Comparison of ENCODE assay signal across 19 cellular contexts in the genomic region with DNA sequence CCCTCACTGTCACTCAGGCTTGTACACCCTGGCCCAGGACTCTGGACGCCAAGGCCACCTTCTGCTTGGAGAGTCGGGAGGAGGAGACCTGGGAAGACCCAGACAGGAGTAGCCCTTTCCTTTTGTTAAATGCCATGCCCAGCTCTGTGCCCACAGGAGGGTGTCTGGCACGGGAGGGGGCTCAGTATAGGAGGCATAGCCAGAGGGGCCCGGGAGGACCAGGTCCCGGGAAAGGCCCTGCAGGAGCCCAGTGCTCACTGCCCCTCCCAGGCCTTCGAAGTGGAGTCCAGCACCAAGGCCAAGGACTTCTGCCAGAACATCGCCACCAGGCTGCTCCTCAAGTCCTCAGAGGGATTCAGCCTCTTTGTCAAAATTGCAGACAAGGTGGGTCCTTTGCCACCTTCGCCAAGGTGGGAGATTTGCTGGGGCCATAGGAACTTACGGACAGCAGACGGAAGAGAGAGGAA.
"Had no signal": no experiment of that assay in that cellular context is flagged by ENCODE, and none has a peak within 500 bp of the region (broad histone marks: within the 10 kb centered on the region; RNA-seq: fewer than 3 reads in every experiment).

No MANE protein-coding gene starts in this region.

- H3K9me3 Mint-ChIP-seq: effector memory CD8-positive, alpha-beta T cell; mesothelial cell of epicardium; nephron progenitor cell had no signal

- H3K27ac Mint-ChIP-seq: mesothelial cell of epicardium, nephron progenitor cell had no signal

- H3K36me3 ChIP-seq: gastroesophageal sphincter, lower lobe of right lung had no signal

- H3K27ac ChIP-seq: gastroesophageal sphincter, lower lobe of right lung, right lobe of liver, SK-N-MC, stomach, testis, WERI-Rb-1 had no signal

- H3K4me3 ChIP-seq: gastroesophageal sphincter, lower lobe of right lung, right lobe of liver, SK-N-MC, smooth muscle cell, stomach, testis had no signal

- DNase-seq: activated CD4-positive, alpha-beta T cell treated with anti-CD3 and anti-CD28 coated beads, Interleukin-2, amount 50 U/mL, for 1 hour; activated CD8-positive, alpha-beta memory T cell treated with anti-CD3 and anti-CD28 coated beads for 24 hours; activated gamma-delta T cell; activated T-cell treated with anti-CD3 and anti-CD28 coated beads for 4 hours; anterior cingulate cortex; dermis blood vessel endothelial cell; effector memory CD8-positive, alpha-beta T cell; left colon; lower lobe of right lung; nephron progenitor cell; right lobe of liver; stomach; T-helper 1 cell; testis; WERI-Rb-1 had no signal

- H3K9me3 ChIP-seq: gastroesophageal sphincter, lower lobe of right lung, right lobe of liver, stomach, testis had no signal

- H3K36me3 Mint-ChIP-seq: mesothelial cell of epicardium had no signal

- H3K4me3 Mint-ChIP-seq: effector memory CD8-positive, alpha-beta T cell; mesothelial cell of epicardium; nephron progenitor cell had no signal

- H3K27me3 ChIP-seq: gastroesophageal sphincter, right lobe of liver, stomach, testis had no signal

- H3K4me2 ChIP-seq: smooth muscle cell had no signal

- H3K4me1 ChIP-seq: gastroesophageal sphincter, lower lobe of right lung, right lobe of liver, stomach, testis had no signal

- ATAC-seq: effector memory CD8-positive, alpha-beta T cell; gastroesophageal sphincter; left colon; lower lobe of right lung; right lobe of liver had no signal

- H3K4me1 Mint-ChIP-seq: nephron progenitor cell had no signal
